In the genomic region with DNA sequence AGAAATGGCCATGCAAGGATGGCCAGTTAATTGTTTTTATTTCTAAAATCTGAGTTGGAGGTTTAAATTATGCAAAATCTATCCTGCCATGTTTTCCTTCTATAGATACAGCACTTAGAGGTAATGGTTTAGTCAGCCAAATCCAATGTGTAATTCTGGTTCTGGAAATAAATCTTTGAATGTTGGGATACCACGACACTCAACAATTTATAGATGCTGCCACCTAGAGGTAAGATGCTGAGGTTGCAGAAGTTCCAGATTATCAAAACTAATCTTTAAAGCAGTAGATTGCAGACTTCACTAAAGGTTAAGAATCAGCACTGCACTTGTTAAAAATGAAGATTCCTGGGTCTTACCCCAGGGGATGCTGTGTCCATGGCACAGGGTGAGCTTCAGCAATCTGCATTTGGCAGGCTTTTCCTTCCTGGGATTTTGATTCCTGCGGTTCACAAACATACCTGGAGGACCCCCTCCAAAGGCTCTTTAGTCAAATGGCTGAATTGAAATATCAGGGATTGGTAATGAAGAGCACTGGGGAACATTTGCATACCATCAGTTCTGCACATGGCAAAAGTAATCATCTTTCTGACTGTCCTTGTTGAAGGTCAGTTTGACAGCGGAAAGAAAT, we compare ENCODE assay signal across 1 cellular context.
A peak's percentile ranks its signal among the peaks of the same experiment; 100 is the strongest.
TF ChIP-seq lines count a peak whose summit lies in the region.

No MANE protein-coding gene starts in this region.

TF ChIP-seq in K562, 482 proteins besides CTCF, POLR2A, EP300 and RAD21:
- TF ChIP-seq, protein P1, sequence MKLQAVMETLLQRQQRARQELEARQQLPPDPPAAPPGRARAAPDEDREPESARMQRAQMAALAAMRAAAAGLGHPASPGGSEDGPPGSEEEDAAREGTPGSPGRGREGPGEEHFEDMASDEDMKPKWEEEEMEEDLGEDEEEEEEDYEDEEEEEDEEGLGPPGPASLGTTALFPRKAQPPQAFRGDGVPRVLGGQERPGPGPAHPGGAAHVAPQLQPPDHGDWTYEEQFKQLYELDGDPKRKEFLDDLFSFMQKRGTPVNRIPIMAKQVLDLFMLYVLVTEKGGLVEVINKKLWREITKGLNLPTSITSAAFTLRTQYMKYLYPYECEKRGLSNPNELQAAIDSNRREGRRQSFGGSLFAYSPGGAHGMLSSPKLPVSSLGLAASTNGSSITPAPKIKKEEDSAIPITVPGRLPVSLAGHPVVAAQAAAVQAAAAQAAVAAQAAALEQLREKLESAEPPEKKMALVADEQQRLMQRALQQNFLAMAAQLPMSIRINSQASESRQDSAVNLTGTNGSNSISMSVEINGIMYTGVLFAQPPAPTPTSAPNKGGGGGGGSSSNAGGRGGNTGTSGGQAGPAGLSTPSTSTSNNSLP (IDR thresholded peaks at IDR 0.05; ENCODE audit: borderline replicate concordance, low read depth, low read length) = peak; percentile 63; the same call in 1 of the 2 replicates
- TF ChIP-seq MAFG (tag; conservative IDR thresholded peaks at IDR 0.05) = peak; percentile 85
- no peak for TF ChIP-seq POLR3G (IDR thresholded peaks at IDR 0.05; ENCODE audit: extremely low read depth, insufficient read length, insufficient replicate concordance)
- peak; percentile 94 for TF ChIP-seq ZNF316 (IDR thresholded peaks at IDR 0.05)
- TF ChIP-seq C11orf30 (IDR thresholded peaks at IDR 0.05; ENCODE audit: low read depth) = peak; percentile 83
- peak; percentile 73; the same call in 1 of the 2 replicates for TF ChIP-seq MAFK (IDR thresholded peaks at IDR 0.05; ENCODE audit: low read length)
- TF ChIP-seq, protein P2, sequence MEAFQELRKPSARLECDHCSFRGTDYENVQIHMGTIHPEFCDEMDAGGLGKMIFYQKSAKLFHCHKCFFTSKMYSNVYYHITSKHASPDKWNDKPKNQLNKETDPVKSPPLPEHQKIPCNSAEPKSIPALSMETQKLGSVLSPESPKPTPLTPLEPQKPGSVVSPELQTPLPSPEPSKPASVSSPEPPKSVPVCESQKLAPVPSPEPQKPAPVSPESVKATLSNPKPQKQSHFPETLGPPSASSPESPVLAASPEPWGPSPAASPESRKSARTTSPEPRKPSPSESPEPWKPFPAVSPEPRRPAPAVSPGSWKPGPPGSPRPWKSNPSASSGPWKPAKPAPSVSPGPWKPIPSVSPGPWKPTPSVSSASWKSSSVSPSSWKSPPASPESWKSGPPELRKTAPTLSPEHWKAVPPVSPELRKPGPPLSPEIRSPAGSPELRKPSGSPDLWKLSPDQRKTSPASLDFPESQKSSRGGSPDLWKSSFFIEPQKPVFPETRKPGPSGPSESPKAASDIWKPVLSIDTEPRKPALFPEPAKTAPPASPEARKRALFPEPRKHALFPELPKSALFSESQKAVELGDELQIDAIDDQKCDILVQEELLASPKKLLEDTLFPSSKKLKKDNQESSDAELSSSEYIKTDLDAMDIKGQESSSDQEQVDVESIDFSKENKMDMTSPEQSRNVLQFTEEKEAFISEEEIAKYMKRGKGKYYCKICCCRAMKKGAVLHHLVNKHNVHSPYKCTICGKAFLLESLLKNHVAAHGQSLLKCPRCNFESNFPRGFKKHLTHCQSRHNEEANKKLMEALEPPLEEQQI (IDR thresholded peaks at IDR 0.05) = no peak
- peak; percentile 74 for TF ChIP-seq MAFF (IDR thresholded peaks at IDR 0.05; ENCODE audit: low read length)
